ENCODE assay signal across 8 cellular contexts in the genomic region with DNA sequence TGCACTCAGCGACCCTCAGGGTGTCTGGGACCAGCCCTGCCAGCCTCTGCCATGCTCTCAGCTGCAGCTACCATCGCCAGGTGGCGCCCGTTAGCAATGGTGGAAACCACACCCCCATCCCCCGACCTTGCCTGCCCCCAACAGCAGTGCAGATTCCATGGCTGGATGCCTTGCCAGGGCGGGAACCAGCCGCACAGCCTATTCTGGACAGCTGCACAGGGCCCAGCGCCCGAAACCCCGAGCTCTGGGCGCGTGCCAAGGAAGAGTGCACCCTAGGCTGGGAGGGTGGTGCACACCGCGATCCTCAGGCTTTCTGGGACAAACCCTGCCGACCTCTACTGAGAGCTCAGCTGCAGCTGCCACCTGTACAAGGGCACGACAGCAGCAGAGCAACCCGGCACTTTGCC.
DNase-seq lines count a peak whose midpoint lies in the region; ATAC-seq and TF ChIP-seq lines count a peak whose summit lies in the region.
"Not testable (repeated sequence)": the region's sequence is repeated elsewhere in the genome, so short reads cannot be mapped to it uniquely, and the experiment has no call there.

No MANE protein-coding gene starts in this region.

- H3K9me3 Mint-ChIP-seq in H9: peaks cover 15 to 17% of the 10 kb centered on the region in 2 experiments
- not testable (repeated sequence) for H3K9me3 Mint-ChIP-seq in central memory CD8-positive, alpha-beta T cell

- not testable (repeated sequence) for H4K91ac ChIP-seq in H9 (ENCODE audit: insufficient read length, low read depth, low read length)

- not testable (repeated sequence) for H3K27me3 ChIP-seq in BE2C; H9 (ENCODE audit: insufficient read depth, low read length)

- peak; percentile 37 for ATAC-seq in central memory CD8-positive, alpha-beta T cell (replicated peaks; ENCODE audit: extremely low read depth, poor library complexity, severe bottlenecking)
- ATAC-seq in left ventricle myocardium superior: peak; percentile 31
- peak; percentile 55 for ATAC-seq in mucosa of descending colon
- ATAC-seq in stimulated activated naive CD8-positive, alpha-beta T cell treated with anti-CD3 and anti-CD28 coated beads, Interleukin-15, Interleukin-2, amounts not matched to agents 100 U/mL and 50 U/mL, for 24 hours: peak; percentile 43

- TF ChIP-seq CTCF in BE2C (IDR thresholded peaks at IDR 0.05; ENCODE audit: low read depth, low read length); H9 (conservative IDR thresholded peaks at IDR 0.05); LNCaP clone FGC (IDR thresholded peaks at IDR 0.05; ENCODE audit: control insufficient read depth, extremely low read depth, insufficient read depth); mucosa of descending colon (IDR thresholded peaks at IDR 0.05): not testable (repeated sequence)

- not testable (repeated sequence) for H3K56ac ChIP-seq in H9 (ENCODE audit: insufficient read length, low read depth, low read length)

- H4K5ac ChIP-seq in H9 (ENCODE audit: insufficient read length, low read depth, low read length): not testable (repeated sequence)

- not testable (repeated sequence) for H3K4me1 ChIP-seq in BE2C; H9 (ENCODE audit: insufficient read depth, low read length); mucosa of descending colon (ENCODE audit: low read depth)

- in situ Hi-C loops in SK-MEL-5 (cut with HindIII; ENCODE audit: low pct_unique_long_range_greater_than_20kb, low sequenced_read_pairs): not testable (repeated sequence)

- not testable (repeated sequence) for H3K23me2 ChIP-seq in H9 (ENCODE audit: insufficient read length, low read depth, low read length, poor library complexity, severe bottlenecking)

- H2BK15ac ChIP-seq in H9 (ENCODE audit: low read depth, low read length): not testable (repeated sequence)

- H3K9me3 ChIP-seq in BE2C, mucosa of descending colon: not testable (repeated sequence)
- H3K9me3 ChIP-seq in H9 (ENCODE audit: control insufficient read depth, low read depth, low read length): peaks cover 14% of the 10 kb centered on the region

- not testable (repeated sequence) for H4K8ac ChIP-seq in H9 (replicated peaks; ENCODE audit: insufficient read length, low read depth, low read length)

- H2BK12ac ChIP-seq in H9 (ENCODE audit: insufficient read length, low read depth, low read length): not testable (repeated sequence)

- not testable (repeated sequence) for H2BK20ac ChIP-seq in H9 (ENCODE audit: low read depth, low read length, poor library complexity, severe bottlenecking)

- H2BK120ac ChIP-seq in H9 (ENCODE audit: low read depth, low read length, poor library complexity, severe bottlenecking): not testable (repeated sequence)

- H3T11ph ChIP-seq in H9 (ENCODE audit: low read length): not testable (repeated sequence)

- WGBS in H9 (ENCODE audit: extremely low coverage, insufficient read length, low lambda C conversion rate): no CpG with 5 or more reads among the region's 17 CpGs

- H2AK5ac ChIP-seq in H9 (ENCODE audit: insufficient read length, low read length): not testable (repeated sequence)

- not testable (repeated sequence) for H3K36me3 ChIP-seq in BE2C; mucosa of descending colon (ENCODE audit: low read depth)

- H3K9ac ChIP-seq in H9 (ENCODE audit: extremely low read depth, insufficient read length, low read length): not testable (repeated sequence)

- not testable (repeated sequence) for H3K27ac Mint-ChIP-seq in H9; central memory CD8-positive, alpha-beta T cell (ENCODE audit: low read depth)

- not testable (repeated sequence) for H3K79me2 ChIP-seq in H9 (ENCODE audit: insufficient read depth, low read length)

- not testable (repeated sequence) for H2BK5ac ChIP-seq in H9 (ENCODE audit: insufficient read length, low read length)

- not testable (repeated sequence) for H3K23ac ChIP-seq in H9 (ENCODE audit: insufficient read length, low read depth, low read length)

- H4K20me1 ChIP-seq in H9 (ENCODE audit: control insufficient read depth, insufficient read depth, insufficient read length): not testable (repeated sequence)

- not testable (repeated sequence) for H3K36me3 Mint-ChIP-seq in H9 (ENCODE audit: insufficient read depth in 1 of 3, low read depth in 3 of 3); central memory CD8-positive, alpha-beta T cell (ENCODE audit: insufficient read depth)

- H3K4me3 Mint-ChIP-seq in H9; central memory CD8-positive, alpha-beta T cell: not testable (repeated sequence)

- not testable (repeated sequence) for H3K27me3 Mint-ChIP-seq in H9 (ENCODE audit: low read depth); central memory CD8-positive, alpha-beta T cell

- H2AFZ ChIP-seq in H9 (ENCODE audit: low read length): not testable (repeated sequence)

- H3K4me2 ChIP-seq in H9 (ENCODE audit: insufficient read depth, insufficient read length, low read length): not testable (repeated sequence)

- H3K4me3 ChIP-seq in BE2C (ENCODE audit: low read depth, low read length) (peak overlapping the region; percentile 47), LNCaP clone FGC (ENCODE audit: low read depth, low read length) (peak overlapping the region; percentile 25; the same call in 1 of the 2 replicates)
- H3K4me3 ChIP-seq in mucosa of descending colon: not testable (repeated sequence)

- not testable (repeated sequence) for H3K14ac ChIP-seq in H9 (ENCODE audit: insufficient read depth, low read length)

- not testable (repeated sequence) for H3K27ac ChIP-seq in H9 (ENCODE audit: insufficient read length, low read depth, low read length)

- H3K79me1 ChIP-seq in H9 (ENCODE audit: insufficient read depth, low read depth, low read length, poor library complexity, severe bottlenecking): not testable (repeated sequence)

- H3K18ac ChIP-seq in H9 (ENCODE audit: insufficient read length, low read depth, low read length): not testable (repeated sequence)

- H3K4me1 Mint-ChIP-seq in H9; central memory CD8-positive, alpha-beta T cell: not testable (repeated sequence)

- peak; percentile 46 for DNase-seq in BE2C
- peak; percentile 8 for DNase-seq in H9
- peak; percentile 3 for DNase-seq in LNCaP clone FGC (ENCODE audit: low read depth)
- peak; percentile 0 for DNase-seq in SK-MEL-5 (ENCODE audit: low read depth, low spot score)
- not testable (repeated sequence) for DNase-seq in central memory CD8-positive, alpha-beta T cell (ENCODE audit: low spot score in 2 of 2); stimulated activated naive CD8-positive, alpha-beta T cell treated with anti-CD3 and anti-CD28 coated beads, Interleukin-15, Interleukin-2, amounts not matched to agents 100 U/mL and 50 U/mL, for 24 hours
- peak; percentile 10 for DNase-seq in left ventricle myocardium superior
- peak in 2 of 3 donors; percentile 8 to 50 for DNase-seq in mucosa of descending colon

- intact Hi-C loops in left ventricle myocardium superior (cut with micrococcal nuclease); mucosa of descending colon (cut with DNase I, micrococcal nuclease): not testable (repeated sequence)

- H3K4ac ChIP-seq in H9 (ENCODE audit: low read depth, low read length): not testable (repeated sequence)
